ENCODE assay signal across 8 cellular contexts in genomic region chr15:69576035-69576526, GRCh38.
DNase-seq lines count a peak whose midpoint lies in the region; ATAC-seq and TF ChIP-seq lines count a peak whose summit lies in the region.

No MANE protein-coding gene starts in this region.

- H3K27ac Mint-ChIP-seq in glutamatergic neuron (ENCODE audit: unreplicated experiment), result no peak overlapping the region

- no peaks in the 10 kb centered on the region for H3K36me3 Mint-ChIP-seq in glutamatergic neuron (ENCODE audit: unreplicated experiment)

- peak; percentile 39 for TF ChIP-seq CTCF in glutamatergic neuron (IDR thresholded peaks at IDR 0.05; ENCODE audit: partially characterized antibody, unreplicated experiment)

- no peak for TF ChIP-seq POLR2A in GM18505 (IDR thresholded peaks at IDR 0.05; ENCODE audit: borderline replicate concordance, extremely low read depth, insufficient read depth, insufficient read length)

- H3K9me3 Mint-ChIP-seq in glutamatergic neuron (ENCODE audit: unreplicated experiment), result no peaks in the 10 kb centered on the region

- H3K4me1 Mint-ChIP-seq in glutamatergic neuron (ENCODE audit: low read depth, unreplicated experiment), result no peaks in the 10 kb centered on the region

- DNase-seq in CD1c-positive myeloid dendritic cell (ENCODE audit: extremely low spot score), result peak; percentile 70
- peak; percentile 20 for DNase-seq in HS-27A (ENCODE audit: low read depth)
- DNase-seq in SHP77 treated with DMSO at 0.1 percent for 48 hours (lab: John Stamatoyannopoulos, UW), result peak; percentile 23
- DNase-seq in activated effector memory CD4-positive, alpha-beta T cell treated with anti-CD3 and anti-CD28 coated beads, Interleukin-2, amount 50 U/mL, for 16 hours, result peak; percentile 88
- peak; percentile 46 for DNase-seq in glutamatergic neuron
- peak; percentile 47 for DNase-seq in renal cortical epithelial cell (ENCODE audit: low read depth)

- H3K27me3 Mint-ChIP-seq in glutamatergic neuron (ENCODE audit: unreplicated experiment), result peaks cover 9% of the 10 kb centered on the region

- ATAC-seq in GM18505 (IDR thresholded peaks at IDR 0.05; ENCODE audit: unreplicated experiment) (no peak), HG02588 (IDR thresholded peaks at IDR 0.05; ENCODE audit: unreplicated experiment) (no peak)

- H3K4me3 Mint-ChIP-seq in glutamatergic neuron (ENCODE audit: unreplicated experiment), result no peak overlapping the region

Comparison
In these comparisons a context has a peak if more than half of its experiments do, and no peak if none do; other contexts are left out.
1. DNase-seq: peak in every context shown above with its lines; median percentile 88 in activated effector memory CD4-positive, alpha-beta T cell treated with anti-CD3 and anti-CD28 coated beads, Interleukin-2, amount 50 U/mL, for 16 hours; 70 in CD1c-positive myeloid dendritic cell; 47 in renal cortical epithelial cell; 46 in glutamatergic neuron; 23 in SHP77 treated with DMSO at 0.1 percent for 48 hours; 20 in HS-27A.